ENCODE assay signal across 3 cellular contexts in the genomic region with DNA sequence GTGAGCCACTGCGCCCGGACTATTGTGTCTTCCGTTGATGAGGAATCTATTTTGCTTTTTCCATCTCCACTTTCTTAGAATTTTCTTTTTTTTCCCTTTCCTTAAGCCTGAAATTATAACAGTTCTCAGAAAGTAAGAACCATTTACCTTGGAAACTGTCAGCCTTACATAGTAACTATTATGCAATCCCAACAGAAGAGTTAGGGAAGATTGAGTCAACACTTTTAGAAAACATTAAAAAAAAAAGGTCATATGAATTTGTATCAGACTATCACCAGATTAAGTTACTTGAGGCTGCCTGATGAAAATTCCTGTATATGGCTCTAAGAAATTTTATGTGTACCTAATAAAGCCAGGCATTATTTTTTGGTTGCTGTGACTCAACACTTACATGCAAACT. TPM values are rescaled to one million over a fixed set of nuclear protein-coding genes. Genes with fewer than 3 reads are reported as not detected.
"Had no signal": no experiment of that assay in that cellular context is flagged by ENCODE, and none has a peak within 500 bp of the region (broad histone marks: within the 10 kb centered on the region; RNA-seq: fewer than 3 reads in every experiment).

No MANE protein-coding gene starts in this region.

RNA-seq across cellular contexts. Expression of a gene that starts 35.6 kb away (rescaled TPM):
- total RNA-seq: HT1080, OCI-LY7, Right ventricle myocardium inferior had no signal
